Comparison of ENCODE assay signal across 8 cellular contexts in genomic region chr15:26864664-26865191, GRCh38. TPM values are rescaled to one million over a fixed set of nuclear protein-coding genes. Genes with fewer than 3 reads are reported as not detected.
DNase-seq lines count a peak whose midpoint lies in the region; ATAC-seq, FAIRE-seq and TF ChIP-seq lines count a peak whose summit lies in the region.

No MANE protein-coding gene starts in this region.

- H3K4me1 Mint-ChIP-seq in nephron progenitor cell, result peaks cover 4% of the 10 kb centered on the region

- CTCF ChIA-PET in A549 (lab: Yijun Ruan, JAX), result interaction anchor here (0.6 to 2.7 kb wide), 36 partner anchors 8 to 1359 kb away, joined by 3 to 13 read pairs (median 4); no protein-coding TSS in a partner anchor
- CTCF ChIA-PET in endothelial cell of umbilical vein (lab: Charles Lee), result no interaction called here

- no peaks in the 10 kb centered on the region for H3K27me3 ChIP-seq in endothelial cell of umbilical vein (ENCODE audit: control insufficient read depth in 2 of 2, insufficient read depth in 2 of 2, low read length in 2 of 2)

- H3K79me2 ChIP-seq in endothelial cell of umbilical vein (ENCODE audit: control insufficient read depth, insufficient read depth, low read length), result no peaks in the 10 kb centered on the region

- H3K27ac ChIP-seq in A549 (peak overlapping the region; percentile 75 to 78), endothelial cell of umbilical vein (ENCODE audit: insufficient read depth, low read depth, low read length) (no peak overlapping the region)

- no peak overlapping the region for H3K4me3 ChIP-seq in A549
- no peak overlapping the region for H3K4me3 ChIP-seq in endothelial cell of umbilical vein (replicated peaks in 1 of 3; ENCODE audit: insufficient read depth in 1 of 3, low read depth in 1 of 3, low read length in 3 of 3)

- no peak overlapping the region for H3K9ac ChIP-seq in endothelial cell of umbilical vein (replicated peaks; ENCODE audit: extremely low read depth, insufficient read depth, low read length)

- no peaks in the 10 kb centered on the region for H3K9me1 ChIP-seq in endothelial cell of umbilical vein (replicated peaks; ENCODE audit: control insufficient read depth, extremely low read depth, insufficient read depth, low read length)

- H3K9me3 ChIP-seq in A549 (peaks cover 15% of the 10 kb centered on the region; the same call in 1 of the 3 replicates), endothelial cell of umbilical vein (replicated peaks; ENCODE audit: control insufficient read depth, insufficient read depth, low read length) (no peaks in the 10 kb centered on the region)

- 11% methylated on average over 8 of the region's 8 CpGs for WGBS in A549 (ENCODE audit: missing lambda C conversion rate)

- ATAC-seq in A549 (peak; percentile 33 to 66; a peak in 4 of 6 replicates), GM18861 (IDR thresholded peaks at IDR 0.05; ENCODE audit: unreplicated experiment) (no peak), HG03520 (IDR thresholded peaks at IDR 0.05; ENCODE audit: unreplicated experiment) (no peak)

- no peak for TF ChIP-seq EP300 in A549 (IDR thresholded peaks at IDR 0.05)

- FAIRE-seq in A549 (lab: Jason Lieb, UNC), result peak; percentile 90
- FAIRE-seq in H54 (lab: Jason Lieb, UNC), result no peak
- peak; percentile 60 for FAIRE-seq in endothelial cell of umbilical vein (lab: Jason Lieb, UNC)

- BruUV-seq in endothelial cell of umbilical vein (replicated peaks; lab: Mats Ljungman, UMichigan), result no TSS peak

- H3K27ac Mint-ChIP-seq in nephron progenitor cell, result no peak overlapping the region

- TF ChIP-seq POLR2A in A549 (IDR thresholded peaks at IDR 0.05; ENCODE audit: low read length), result no peak
- no peak for TF ChIP-seq POLR2A in H54 (IDR thresholded peaks at IDR 0.05; ENCODE audit: low read depth, low read length)
- no peak for TF ChIP-seq POLR2A in endothelial cell of umbilical vein (IDR thresholded peaks at IDR 0.05; ENCODE audit: low read depth, low read length)

- H2AFZ ChIP-seq in endothelial cell of umbilical vein (ENCODE audit: low read depth, low read length), result no peak overlapping the region

- no peaks in the 10 kb centered on the region for H3K36me3 ChIP-seq in endothelial cell of umbilical vein (ENCODE audit: control insufficient read depth in 2 of 2, extremely low read depth in 1 of 2, insufficient read depth in 2 of 2, low read length in 2 of 2)

- DNase-seq in A549 (ENCODE audit: low read depth in 1 of 2, low spot score in 1 of 2), result peak; percentile 74 to 85
- DNase-seq in H54 (ENCODE audit: insufficient read length, low spot score), result peak; percentile 44
- DNase-seq in NCI-H748 (lab: John Stamatoyannopoulos, UW; ENCODE audit: unreplicated experiment), result peak; percentile 66
- DNase-seq in endothelial cell of umbilical vein (ENCODE audit: low read depth, low spot score), result peak; percentile 4
- peak; percentile 52 for DNase-seq in nephron progenitor cell
- DNase-seq in GM10266 (ENCODE audit: extremely low spot score), result no peak

- H3K36me3 Mint-ChIP-seq in nephron progenitor cell (ENCODE audit: low read depth), result no peaks in the 10 kb centered on the region

- intact Hi-C loops in endothelial cell of umbilical vein (cut with micrococcal nuclease), result no loop called here

- peaks cover 18% of the 10 kb centered on the region for H3K4me1 ChIP-seq in A549
- H3K4me1 ChIP-seq in endothelial cell of umbilical vein (ENCODE audit: control insufficient read depth, extremely low read depth, insufficient read depth, low read length), result no peaks in the 10 kb centered on the region

- peaks cover 8% of the 10 kb centered on the region for H3K9me3 Mint-ChIP-seq in nephron progenitor cell

- dilution Hi-C loops in endothelial cell of umbilical vein (cut with MboI; ENCODE audit: extremely low pct_ligation_motif_present, low sequenced_read_pairs), result no loop called here

- TF ChIP-seq CTCF in A549 (IDR thresholded peaks at IDR 0.05) (peak; percentile 94), endothelial cell of umbilical vein (IDR thresholded peaks at IDR 0.05; ENCODE audit: extremely low read depth in 1 of 2, insufficient read depth in 1 of 2, low read depth in 1 of 2, low read length in 2 of 2) (peak in 1 of 2 donors; percentile 22), nephron progenitor cell (IDR thresholded peaks at IDR 0.05) (peak; percentile 62), GM10266 (IDR thresholded peaks at IDR 0.05; ENCODE audit: control insufficient read depth, insufficient read depth, low read depth, missing control alignments) (no peak)

- peaks cover 54% of the 10 kb centered on the region for H3K27me3 Mint-ChIP-seq in nephron progenitor cell (ENCODE audit: low read depth, poor library complexity)

- no peak overlapping the region for H3K4me3 Mint-ChIP-seq in nephron progenitor cell

- POLR2A ChIA-PET in A549 (lab: Yijun Ruan, JAX), result interaction anchor here (1.4 kb wide), 2 partner anchors 235 to 236 kb away, joined by 3 to 5 read pairs; no protein-coding TSS in a partner anchor
- POLR2A ChIA-PET in endothelial cell of umbilical vein (lab: Charles Lee), result no interaction called here

- TF ChIP-seq RAD21 in A549 (conservative IDR thresholded peaks at IDR 0.05 in 1 of 2, IDR thresholded peaks at IDR 0.05 in 1 of 2), result peak; percentile 98

- H4K20me1 ChIP-seq in endothelial cell of umbilical vein (replicated peaks; ENCODE audit: control insufficient read depth, extremely low read depth, insufficient read depth, low read length), result no peaks in the 10 kb centered on the region

- H3K4me2 ChIP-seq in A549 (peak overlapping the region; percentile 48), endothelial cell of umbilical vein (ENCODE audit: insufficient read depth, low read length) (no peak overlapping the region)

TF ChIP-seq in A549, 52 proteins besides CTCF, POLR2A, EP300 and RAD21 (continues in another document):
- TF ChIP-seq MYC (IDR thresholded peaks at IDR 0.05; ENCODE audit: borderline replicate concordance, low read length), result 0 out of 2 replicates have a peak, but pooled peaks have one; percentile 30
- TF ChIP-seq MAZ (IDR thresholded peaks at IDR 0.05; ENCODE audit: borderline replicate concordance, low read depth, low read length), result no peak
- no peak for TF ChIP-seq RFX5 (IDR thresholded peaks at IDR 0.05)
- no peak for TF ChIP-seq ELK1 (IDR thresholded peaks at IDR 0.05; ENCODE audit: low read depth, low read length)
- TF ChIP-seq MAFK (IDR thresholded peaks at IDR 0.05; ENCODE audit: partially characterized antibody), result no peak
- TF ChIP-seq SMC3 (IDR thresholded peaks at IDR 0.05), result peak; percentile 98
- TF ChIP-seq CHD2 (IDR thresholded peaks at IDR 0.05; ENCODE audit: low read length, partially characterized antibody), result no peak
- no peak for TF ChIP-seq ZNF302 (CRISPR knock-in tag; IDR thresholded peaks at IDR 0.05)
- TF ChIP-seq TFCP2L1 (CRISPR knock-in tag; IDR thresholded peaks at IDR 0.05), result no peak
- TF ChIP-seq POLR2AphosphoS2 (conservative IDR thresholded peaks at IDR 0.05; ENCODE audit: low read length), result no peak
- TF ChIP-seq EHMT2 (IDR thresholded peaks at IDR 0.05; ENCODE audit: low read depth), result no peak

TF ChIP-seq in endothelial cell of umbilical vein, 7 proteins besides CTCF, POLR2A, EP300 and RAD21:
- TF ChIP-seq JUN (IDR thresholded peaks at IDR 0.05; ENCODE audit: borderline replicate concordance, insufficient read depth, insufficient read length, low read depth), result no peak
- no peak for TF ChIP-seq POLR2AphosphoS5 (IDR thresholded peaks at IDR 0.05; ENCODE audit: insufficient read depth, low read depth, low read length)
- no peak for TF ChIP-seq MAX (IDR thresholded peaks at IDR 0.05; ENCODE audit: insufficient read depth, insufficient read length)
- TF ChIP-seq FOS (IDR thresholded peaks at IDR 0.05; ENCODE audit: borderline replicate concordance, insufficient read depth, low read length), result no peak
- TF ChIP-seq MYC (IDR thresholded peaks at IDR 0.05; ENCODE audit: low read depth, low read length), result no peak
- TF ChIP-seq GATA2 (IDR thresholded peaks at IDR 0.05; ENCODE audit: insufficient read depth, insufficient read length, low read depth, low read length), result no peak
- TF ChIP-seq EZH2 (IDR thresholded peaks at IDR 0.05; ENCODE audit: borderline replicate concordance, low read depth, low read length, severe bottlenecking), result no peak

RNA-seq across cellular contexts. Expression of gene GABRA5, which starts 2.1 kb away (rescaled TPM):
- polyA plus RNA-seq in A549 (2011; rRNA removed), result 74.5 and 91.7 TPM in 2 replicates
- polyA plus RNA-seq in A549 (2012; cell fraction: cytosol; rRNA removed), result 113 and 126 TPM in 2 replicates
- polyA plus RNA-seq in A549 (2012; cell fraction: nucleus; rRNA removed), result 119 and 123 TPM in 2 replicates
- polyA plus RNA-seq in A549 (2017; fragmentation: RNase III; extraction: RNeasy Plus Mini Kit Qiagen cat#74134 plus additional on column Dnase treatment), result 79.8 to 89.1 TPM (median 82.0 TPM) in 3 replicates
- 148 and 160 TPM in 2 replicates for polyA minus RNA-seq in A549 (2011; rRNA and poly(A)+ RNA removed)
- total RNA-seq in endothelial cell of umbilical vein, result not detected in 2 replicates
- polyA plus RNA-seq in endothelial cell of umbilical vein, result not detected in 2 replicates
- not detected in 2 replicates for polyA plus RNA-seq in endothelial cell of umbilical vein (2011; cell fraction: cytosol; rRNA removed)
- not detected in 2 replicates for polyA plus RNA-seq in endothelial cell of umbilical vein (2011; cell fraction: nucleus; rRNA removed)
- polyA plus RNA-seq in endothelial cell of umbilical vein (2012), result not detected in 2 replicates
- polyA minus RNA-seq in endothelial cell of umbilical vein, result not detected in 2 replicates
- not detected for polyA minus RNA-seq in endothelial cell of umbilical vein (2011; cell fraction: cytosol; rRNA and poly(A)+ RNA removed)
- not detected in 2 replicates for polyA minus RNA-seq in endothelial cell of umbilical vein (2011; cell fraction: nucleus; rRNA and poly(A)+ RNA removed)

Comparison
In these comparisons a context has a peak if more than half of its experiments do, and no peak if none do; other contexts are left out.
1. ATAC-seq: peak in A549 (2 of 2); none in GM18861 (single experiment) and HG03520 (single experiment).
2. RNA of gene GABRA5, which starts 2.1 kb away (polyA plus RNA-seq): 74.5 to 126 TPM in A549; not detected in endothelial cell of umbilical vein; every median in the first group is over 10 times any median in the second.